ENCODE assay signal across 1 cellular context in the genomic region with DNA sequence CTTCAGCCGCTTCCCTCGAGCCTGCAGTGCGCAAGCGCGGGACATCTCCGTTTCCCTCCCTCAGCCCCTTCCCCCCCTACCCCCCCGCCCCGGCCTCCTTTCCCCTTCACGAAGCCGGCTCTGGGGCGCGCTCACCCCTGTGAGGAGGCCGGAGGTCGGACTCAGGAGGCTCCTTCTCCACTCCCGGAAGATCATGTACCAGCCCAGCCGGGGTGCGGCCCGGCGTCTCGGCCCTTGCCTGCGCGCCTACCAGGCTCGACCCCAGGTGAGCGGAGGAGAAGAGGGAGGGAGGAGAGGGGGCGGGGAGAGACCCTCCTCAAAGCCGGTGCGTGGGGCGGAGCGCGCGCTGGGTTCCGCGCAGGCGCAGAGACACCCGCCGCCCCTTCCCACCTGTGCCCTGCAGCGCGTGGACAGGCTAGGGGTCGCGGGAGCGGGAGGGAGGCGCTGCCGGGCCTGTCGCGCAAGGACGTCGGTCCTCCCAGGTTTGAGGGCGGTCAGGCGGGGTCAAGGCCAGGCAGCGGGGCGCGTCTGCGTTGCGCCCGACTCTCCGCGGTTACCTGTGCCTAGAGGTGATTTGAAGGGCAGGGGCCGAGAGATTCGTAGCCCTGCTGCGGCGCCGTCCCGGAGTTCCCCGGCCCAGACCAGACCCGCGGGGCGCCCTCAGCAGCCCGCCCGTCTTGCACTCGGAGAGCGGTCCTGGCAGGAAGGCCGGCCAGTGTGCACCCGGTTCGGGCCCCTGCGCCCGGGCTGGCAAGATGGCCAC.
TF ChIP-seq lines count a peak whose summit lies in the region.

A gene with protein sequence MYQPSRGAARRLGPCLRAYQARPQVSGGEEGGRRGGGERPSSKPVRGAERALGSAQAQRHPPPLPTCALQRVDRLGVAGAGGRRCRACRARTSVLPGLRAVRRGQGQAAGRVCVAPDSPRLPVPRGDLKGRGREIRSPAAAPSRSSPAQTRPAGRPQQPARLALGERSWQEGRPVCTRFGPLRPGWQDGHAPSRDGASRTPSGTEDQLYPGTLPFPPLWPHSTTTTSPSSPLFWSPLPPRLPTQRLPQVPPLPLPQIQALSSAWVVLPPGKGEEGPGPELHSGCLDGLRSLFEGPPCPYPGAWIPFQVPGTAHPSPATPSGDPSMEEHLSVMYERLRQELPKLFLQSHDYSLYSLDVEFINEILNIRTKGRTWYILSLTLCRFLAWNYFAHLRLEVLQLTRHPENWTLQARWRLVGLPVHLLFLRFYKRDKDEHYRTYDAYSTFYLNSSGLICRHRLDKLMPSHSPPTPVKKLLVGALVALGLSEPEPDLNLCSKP (plus strand): TSS at position 95 of the 763 bp plus-strand sequence. CDS start 99 bp downstream, at position 194.

TF ChIP-seq in HepG2, 621 proteins besides CTCF, POLR2A, EP300 and RAD21 (continued from another document and continues in another):
- TF ChIP-seq, protein P1, sequence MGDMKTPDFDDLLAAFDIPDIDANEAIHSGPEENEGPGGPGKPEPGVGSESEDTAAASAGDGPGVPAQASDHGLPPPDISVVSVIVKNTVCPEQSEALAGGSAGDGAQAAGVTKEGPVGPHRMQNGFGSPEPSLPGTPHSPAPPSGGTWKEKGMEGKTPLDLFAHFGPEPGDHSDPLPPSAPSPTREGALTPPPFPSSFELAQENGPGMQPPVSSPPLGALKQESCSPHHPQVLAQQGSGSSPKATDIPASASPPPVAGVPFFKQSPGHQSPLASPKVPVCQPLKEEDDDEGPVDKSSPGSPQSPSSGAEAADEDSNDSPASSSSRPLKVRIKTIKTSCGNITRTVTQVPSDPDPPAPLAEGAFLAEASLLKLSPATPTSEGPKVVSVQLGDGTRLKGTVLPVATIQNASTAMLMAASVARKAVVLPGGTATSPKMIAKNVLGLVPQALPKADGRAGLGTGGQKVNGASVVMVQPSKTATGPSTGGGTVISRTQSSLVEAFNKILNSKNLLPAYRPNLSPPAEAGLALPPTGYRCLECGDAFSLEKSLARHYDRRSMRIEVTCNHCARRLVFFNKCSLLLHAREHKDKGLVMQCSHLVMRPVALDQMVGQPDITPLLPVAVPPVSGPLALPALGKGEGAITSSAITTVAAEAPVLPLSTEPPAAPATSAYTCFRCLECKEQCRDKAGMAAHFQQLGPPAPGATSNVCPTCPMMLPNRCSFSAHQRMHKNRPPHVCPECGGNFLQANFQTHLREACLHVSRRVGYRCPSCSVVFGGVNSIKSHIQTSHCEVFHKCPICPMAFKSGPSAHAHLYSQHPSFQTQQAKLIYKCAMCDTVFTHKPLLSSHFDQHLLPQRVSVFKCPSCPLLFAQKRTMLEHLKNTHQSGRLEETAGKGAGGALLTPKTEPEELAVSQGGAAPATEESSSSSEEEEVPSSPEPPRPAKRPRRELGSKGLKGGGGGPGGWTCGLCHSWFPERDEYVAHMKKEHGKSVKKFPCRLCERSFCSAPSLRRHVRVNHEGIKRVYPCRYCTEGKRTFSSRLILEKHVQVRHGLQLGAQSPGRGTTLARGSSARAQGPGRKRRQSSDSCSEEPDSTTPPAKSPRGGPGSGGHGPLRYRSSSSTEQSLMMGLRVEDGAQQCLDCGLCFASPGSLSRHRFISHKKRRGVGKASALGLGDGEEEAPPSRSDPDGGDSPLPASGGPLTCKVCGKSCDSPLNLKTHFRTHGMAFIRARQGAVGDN (CRISPR knock-in tag; IDR thresholded peaks at IDR 0.05) = peak; percentile 98
- TF ChIP-seq SAP130 (CRISPR knock-in tag; IDR thresholded peaks at IDR 0.05; ENCODE audit: low read depth) (peak; percentile 96), ELF1 (CRISPR knock-in tag; IDR thresholded peaks at IDR 0.05) (peak; percentile 31), ZFP36L2 (CRISPR knock-in tag; IDR thresholded peaks at IDR 0.05) (peak; percentile 17), NFKBIZ (CRISPR knock-in tag; IDR thresholded peaks at IDR 0.05) (no peak), ZNF263 (CRISPR knock-in tag; IDR thresholded peaks at IDR 0.05) (peak; percentile 92), SRSF1 (optimal IDR thresholded peaks at IDR 0.05; ENCODE audit: low read depth, low read length) (peak; percentile 68), ZNF343 (CRISPR knock-in tag; IDR thresholded peaks at IDR 0.05) (peak; percentile 94), ZNF24 (IDR thresholded peaks at IDR 0.05) (no peak), FOXP1 (IDR thresholded peaks at IDR 0.05) (no peak), FOXP1 (CRISPR knock-in tag; IDR thresholded peaks at IDR 0.05) (peak; percentile 11; the same call in 1 of the 2 replicates), ZNF138 (CRISPR knock-in tag; IDR thresholded peaks at IDR 0.05; ENCODE audit: low read depth) (peak; percentile 67), ZC3H4 (CRISPR knock-in tag; IDR thresholded peaks at IDR 0.05; ENCODE audit: borderline replicate concordance) (no peak), ZBTB38 (CRISPR knock-in tag; IDR thresholded peaks at IDR 0.05) (peak; percentile 95), SIN3B (IDR thresholded peaks at IDR 0.05; ENCODE audit: low read length) (no peak; the same call in 1 of the 2 replicates), ZNF83 (CRISPR knock-in tag; IDR thresholded peaks at IDR 0.05; ENCODE audit: borderline replicate concordance) (peak; percentile 84; the same call in 1 of the 2 replicates), HDAC6 (IDR thresholded peaks at IDR 0.05; ENCODE audit: low read depth, low read length) (no peak), YEATS2 (CRISPR knock-in tag; IDR thresholded peaks at IDR 0.05; ENCODE audit: borderline replicate concordance) (peak; percentile 88), AGO2 (optimal IDR thresholded peaks at IDR 0.05; ENCODE audit: low read depth, low read length) (peak; percentile 97), STAT5B (CRISPR knock-in tag; IDR thresholded peaks at IDR 0.05) (peak; percentile 23), GATAD2A (CRISPR knock-in tag; IDR thresholded peaks at IDR 0.05) (peak; percentile 81), SMAD3 (CRISPR knock-in tag; IDR thresholded peaks at IDR 0.05) (peak; percentile 69; the same call in 1 of the 2 replicates), PLRG1 (conservative IDR thresholded peaks at IDR 0.05) (no peak), ETV5 (CRISPR knock-in tag; IDR thresholded peaks at IDR 0.05; ENCODE audit: borderline replicate concordance) (peak; percentile 71)
- TF ChIP-seq, protein P2, sequence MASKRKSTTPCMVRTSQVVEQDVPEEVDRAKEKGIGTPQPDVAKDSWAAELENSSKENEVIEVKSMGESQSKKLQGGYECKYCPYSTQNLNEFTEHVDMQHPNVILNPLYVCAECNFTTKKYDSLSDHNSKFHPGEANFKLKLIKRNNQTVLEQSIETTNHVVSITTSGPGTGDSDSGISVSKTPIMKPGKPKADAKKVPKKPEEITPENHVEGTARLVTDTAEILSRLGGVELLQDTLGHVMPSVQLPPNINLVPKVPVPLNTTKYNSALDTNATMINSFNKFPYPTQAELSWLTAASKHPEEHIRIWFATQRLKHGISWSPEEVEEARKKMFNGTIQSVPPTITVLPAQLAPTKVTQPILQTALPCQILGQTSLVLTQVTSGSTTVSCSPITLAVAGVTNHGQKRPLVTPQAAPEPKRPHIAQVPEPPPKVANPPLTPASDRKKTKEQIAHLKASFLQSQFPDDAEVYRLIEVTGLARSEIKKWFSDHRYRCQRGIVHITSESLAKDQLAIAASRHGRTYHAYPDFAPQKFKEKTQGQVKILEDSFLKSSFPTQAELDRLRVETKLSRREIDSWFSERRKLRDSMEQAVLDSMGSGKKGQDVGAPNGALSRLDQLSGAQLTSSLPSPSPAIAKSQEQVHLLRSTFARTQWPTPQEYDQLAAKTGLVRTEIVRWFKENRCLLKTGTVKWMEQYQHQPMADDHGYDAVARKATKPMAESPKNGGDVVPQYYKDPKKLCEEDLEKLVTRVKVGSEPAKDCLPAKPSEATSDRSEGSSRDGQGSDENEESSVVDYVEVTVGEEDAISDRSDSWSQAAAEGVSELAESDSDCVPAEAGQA (IDR thresholded peaks at IDR 0.05; ENCODE audit: low read depth) = no peak
- TF ChIP-seq, protein P2 (CRISPR knock-in tag; IDR thresholded peaks at IDR 0.05; ENCODE audit: borderline replicate concordance) = peak; percentile 96; the same call in 1 of the 2 replicates
- TF ChIP-seq, protein P3, sequence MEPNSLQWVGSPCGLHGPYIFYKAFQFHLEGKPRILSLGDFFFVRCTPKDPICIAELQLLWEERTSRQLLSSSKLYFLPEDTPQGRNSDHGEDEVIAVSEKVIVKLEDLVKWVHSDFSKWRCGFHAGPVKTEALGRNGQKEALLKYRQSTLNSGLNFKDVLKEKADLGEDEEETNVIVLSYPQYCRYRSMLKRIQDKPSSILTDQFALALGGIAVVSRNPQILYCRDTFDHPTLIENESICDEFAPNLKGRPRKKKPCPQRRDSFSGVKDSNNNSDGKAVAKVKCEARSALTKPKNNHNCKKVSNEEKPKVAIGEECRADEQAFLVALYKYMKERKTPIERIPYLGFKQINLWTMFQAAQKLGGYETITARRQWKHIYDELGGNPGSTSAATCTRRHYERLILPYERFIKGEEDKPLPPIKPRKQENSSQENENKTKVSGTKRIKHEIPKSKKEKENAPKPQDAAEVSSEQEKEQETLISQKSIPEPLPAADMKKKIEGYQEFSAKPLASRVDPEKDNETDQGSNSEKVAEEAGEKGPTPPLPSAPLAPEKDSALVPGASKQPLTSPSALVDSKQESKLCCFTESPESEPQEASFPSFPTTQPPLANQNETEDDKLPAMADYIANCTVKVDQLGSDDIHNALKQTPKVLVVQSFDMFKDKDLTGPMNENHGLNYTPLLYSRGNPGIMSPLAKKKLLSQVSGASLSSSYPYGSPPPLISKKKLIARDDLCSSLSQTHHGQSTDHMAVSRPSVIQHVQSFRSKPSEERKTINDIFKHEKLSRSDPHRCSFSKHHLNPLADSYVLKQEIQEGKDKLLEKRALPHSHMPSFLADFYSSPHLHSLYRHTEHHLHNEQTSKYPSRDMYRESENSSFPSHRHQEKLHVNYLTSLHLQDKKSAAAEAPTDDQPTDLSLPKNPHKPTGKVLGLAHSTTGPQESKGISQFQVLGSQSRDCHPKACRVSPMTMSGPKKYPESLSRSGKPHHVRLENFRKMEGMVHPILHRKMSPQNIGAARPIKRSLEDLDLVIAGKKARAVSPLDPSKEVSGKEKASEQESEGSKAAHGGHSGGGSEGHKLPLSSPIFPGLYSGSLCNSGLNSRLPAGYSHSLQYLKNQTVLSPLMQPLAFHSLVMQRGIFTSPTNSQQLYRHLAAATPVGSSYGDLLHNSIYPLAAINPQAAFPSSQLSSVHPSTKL (CRISPR knock-in tag; IDR thresholded peaks at IDR 0.05) = peak; percentile 85
- TF ChIP-seq, protein P4, sequence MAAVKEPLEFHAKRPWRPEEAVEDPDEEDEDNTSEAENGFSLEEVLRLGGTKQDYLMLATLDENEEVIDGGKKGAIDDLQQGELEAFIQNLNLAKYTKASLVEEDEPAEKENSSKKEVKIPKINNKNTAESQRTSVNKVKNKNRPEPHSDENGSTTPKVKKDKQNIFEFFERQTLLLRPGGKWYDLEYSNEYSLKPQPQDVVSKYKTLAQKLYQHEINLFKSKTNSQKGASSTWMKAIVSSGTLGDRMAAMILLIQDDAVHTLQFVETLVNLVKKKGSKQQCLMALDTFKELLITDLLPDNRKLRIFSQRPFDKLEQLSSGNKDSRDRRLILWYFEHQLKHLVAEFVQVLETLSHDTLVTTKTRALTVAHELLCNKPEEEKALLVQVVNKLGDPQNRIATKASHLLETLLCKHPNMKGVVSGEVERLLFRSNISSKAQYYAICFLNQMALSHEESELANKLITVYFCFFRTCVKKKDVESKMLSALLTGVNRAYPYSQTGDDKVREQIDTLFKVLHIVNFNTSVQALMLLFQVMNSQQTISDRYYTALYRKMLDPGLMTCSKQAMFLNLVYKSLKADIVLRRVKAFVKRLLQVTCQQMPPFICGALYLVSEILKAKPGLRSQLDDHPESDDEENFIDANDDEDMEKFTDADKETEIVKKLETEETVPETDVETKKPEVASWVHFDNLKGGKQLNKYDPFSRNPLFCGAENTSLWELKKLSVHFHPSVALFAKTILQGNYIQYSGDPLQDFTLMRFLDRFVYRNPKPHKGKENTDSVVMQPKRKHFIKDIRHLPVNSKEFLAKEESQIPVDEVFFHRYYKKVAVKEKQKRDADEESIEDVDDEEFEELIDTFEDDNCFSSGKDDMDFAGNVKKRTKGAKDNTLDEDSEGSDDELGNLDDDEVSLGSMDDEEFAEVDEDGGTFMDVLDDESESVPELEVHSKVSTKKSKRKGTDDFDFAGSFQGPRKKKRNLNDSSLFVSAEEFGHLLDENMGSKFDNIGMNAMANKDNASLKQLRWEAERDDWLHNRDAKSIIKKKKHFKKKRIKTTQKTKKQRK (IDR thresholded peaks at IDR 0.05; ENCODE audit: low read length) = no peak
- TF ChIP-seq, protein P5, sequence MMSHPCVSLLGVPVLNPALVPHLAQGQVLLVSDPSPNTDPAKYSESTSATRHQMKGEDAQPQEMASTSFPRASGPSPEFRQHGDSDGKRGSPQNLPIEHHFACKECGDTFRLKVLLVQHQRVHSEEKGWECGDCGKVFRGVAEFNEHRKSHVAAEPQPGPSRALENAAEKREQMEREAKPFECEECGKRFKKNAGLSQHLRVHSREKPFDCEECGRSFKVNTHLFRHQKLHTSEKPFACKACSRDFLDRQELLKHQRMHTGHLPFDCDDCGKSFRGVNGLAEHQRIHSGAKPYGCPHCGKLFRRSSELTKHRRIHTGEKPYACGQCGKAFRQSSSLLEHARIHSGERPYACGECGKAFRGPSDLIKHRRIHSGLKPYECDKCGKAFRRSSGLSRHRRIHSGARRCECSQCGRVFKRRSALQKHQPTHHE (CRISPR knock-in tag; IDR thresholded peaks at IDR 0.05; ENCODE audit: borderline replicate concordance) = peak; percentile 92
- TF ChIP-seq, protein P6, sequence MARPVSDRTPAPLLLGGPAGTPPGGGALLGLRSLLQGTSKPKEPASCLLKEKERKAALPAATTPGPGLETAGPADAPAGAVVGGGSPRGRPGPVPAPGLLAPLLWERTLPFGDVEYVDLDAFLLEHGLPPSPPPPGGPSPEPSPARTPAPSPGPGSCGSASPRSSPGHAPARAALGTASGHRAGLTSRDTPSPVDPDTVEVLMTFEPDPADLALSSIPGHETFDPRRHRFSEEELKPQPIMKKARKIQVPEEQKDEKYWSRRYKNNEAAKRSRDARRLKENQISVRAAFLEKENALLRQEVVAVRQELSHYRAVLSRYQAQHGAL (CRISPR knock-in tag; IDR thresholded peaks at IDR 0.05; ENCODE audit: not compliant biosample characterization) = peak; percentile 84
